In the genomic region with DNA sequence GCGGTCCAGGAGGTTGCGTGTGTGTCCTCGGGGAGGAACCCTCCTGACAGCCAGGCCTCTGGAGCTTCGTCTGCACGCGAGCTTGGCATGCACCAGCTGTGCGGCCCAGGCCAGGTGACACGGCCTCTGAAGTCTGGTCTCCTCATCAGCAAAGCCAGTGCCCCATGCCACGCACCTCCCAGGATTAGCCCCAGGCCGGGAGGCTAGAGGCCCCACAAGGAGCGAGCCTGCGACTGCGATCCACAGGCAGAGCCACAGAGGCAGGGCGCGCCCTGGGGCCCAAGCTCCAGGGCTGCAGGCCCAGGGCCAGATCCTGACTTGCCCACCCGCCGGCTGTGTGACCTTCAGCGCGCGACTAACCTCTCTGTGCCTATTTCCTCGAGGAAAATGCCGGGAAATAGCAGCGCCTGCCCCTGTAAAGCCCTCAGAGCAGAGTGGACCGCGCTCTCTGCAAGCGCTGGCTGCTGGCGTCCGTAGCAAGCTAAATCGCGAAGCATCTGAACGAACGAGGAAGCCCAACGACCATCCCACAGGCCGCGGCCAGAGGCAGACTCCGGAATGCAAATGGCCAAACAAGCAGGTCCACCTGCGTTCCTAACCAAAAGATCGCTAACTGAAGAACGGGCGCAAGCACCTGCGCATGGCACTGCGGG, we compare ENCODE assay signal across 8 cellular contexts. TPM values are rescaled to one million over a fixed set of nuclear protein-coding genes. Genes with fewer than 3 reads are reported as not detected.
A peak's percentile ranks its signal among the peaks of the same experiment; 100 is the strongest.
DNase-seq lines count a peak whose midpoint lies in the region; ATAC-seq and TF ChIP-seq lines count a peak whose summit lies in the region.

No MANE protein-coding gene starts in this region.

- intact Hi-C loops in tibial artery (cut with DNase I; ENCODE audit: low total_unique reads) = no loop called here

- no peak for DNase-seq in astrocyte of the cerebellum (ENCODE audit: low read depth)
- no peak for DNase-seq in tibial artery
- no peak for DNase-seq in MV-4-11 (lab: John Stamatoyannopoulos, UW)
- no peak for DNase-seq in NCI-H345 treated with DMSO at 0.1 percent for 48 hours (lab: John Stamatoyannopoulos, UW; ENCODE audit: unreplicated experiment)

- no peaks in the 10 kb centered on the region for H3K9me3 ChIP-seq in HEK293 (ENCODE audit: control insufficient read depth, insufficient read depth, low read depth, low read length)
- H3K9me3 ChIP-seq in liver (ENCODE audit: control insufficient read depth in 4 of 4, low read length in 3 of 4) = no peaks in the 10 kb centered on the region
- no peaks in the 10 kb centered on the region for H3K9me3 ChIP-seq in tibial artery

- peak overlapping the region; percentile 68 for H2AFZ ChIP-seq in ACC112 (ENCODE audit: low read length, unreplicated experiment)

- H3K4me1 ChIP-seq in ACC112 (ENCODE audit: control insufficient read depth, insufficient read depth, low read length, unreplicated experiment) (peaks cover 11% of the 10 kb centered on the region), HEK293 (ENCODE audit: control insufficient read depth, insufficient read depth, low read length) (peaks cover 6% of the 10 kb centered on the region), liver (ENCODE audit: control insufficient read depth in 4 of 4, insufficient read depth in 4 of 4, low read length in 3 of 4) (peaks cover 5 to 16% (median 14%) of the 10 kb centered on the region in 4 donors), tibial artery (peaks cover 5 to 20% (median 14%) of the 10 kb centered on the region in 4 donors)

- H3K36me3 ChIP-seq in ACC112 (ENCODE audit: insufficient read depth, low read length) (no peaks in the 10 kb centered on the region), HEK293 (ENCODE audit: control insufficient read depth in 2 of 2, insufficient read depth in 1 of 2, low read length in 2 of 2) (peaks cover 4 to 50% of the 10 kb centered on the region in 2 experiments; a peak in 2 of 3 replicates), liver (ENCODE audit: control insufficient read depth in 4 of 4, insufficient read depth in 3 of 4, low read depth in 1 of 4, low read length in 3 of 4) (peaks cover 0 to 16% (median 6%) of the 10 kb centered on the region in 4 donors), tibial artery (peaks cover 11 to 34% (median 30%) of the 10 kb centered on the region in 3 donors)

- H3K4me3 ChIP-seq in ACC112 (ENCODE audit: low read depth, low read length) (peak overlapping the region; percentile 98), HEK293 (ENCODE audit: low read depth, low read length) (peak overlapping the region; percentile 55), astrocyte of the cerebellum (ENCODE audit: low read depth, low read length) (peak overlapping the region; percentile 52), liver (ENCODE audit: low read depth in 1 of 3, low read length in 3 of 3) (peak overlapping the region; percentile 65 to 79 (median 73)), tibial artery (peak overlapping the region; percentile 71 to 74)

- WGBS in liver = 45% methylated on average over 42 of the region's 42 CpGs

- no peak for ATAC-seq in HG02678 (IDR thresholded peaks at IDR 0.05; ENCODE audit: unreplicated experiment)

- in situ Hi-C loops in astrocyte of the cerebellum (cut with HindIII; ENCODE audit: low sequenced_read_pairs) = no loop called here

- peak overlapping the region in 1 of 2 donors; percentile 70 for H3K9ac ChIP-seq in liver (ENCODE audit: low read depth in 1 of 2, low read length in 2 of 2)

- H3K27ac ChIP-seq in ACC112 (ENCODE audit: low read depth, low read length) = no peak overlapping the region
- H3K27ac ChIP-seq in HEK293 (ENCODE audit: extremely low read depth, low read depth, low read length) = peak overlapping the region; percentile 52; the same call in 1 of the 2 replicates
- peak overlapping the region; percentile 62 to 73 for H3K27ac ChIP-seq in liver (ENCODE audit: low read depth in 1 of 2, low read length in 2 of 2)
- peak overlapping the region; percentile 78 to 88 for H3K27ac ChIP-seq in tibial artery

- CTCF ChIA-PET in HEK293 (lab: Yijun Ruan, JAX) = interaction anchor here (0.7 kb wide), 2 partner anchors 45 to 80 kb away, joined by 3 read pairs; no protein-coding TSS in a partner anchor

- no peaks in the 10 kb centered on the region for H3K27me3 ChIP-seq in ACC112 (ENCODE audit: insufficient read depth, low read length)
- H3K27me3 ChIP-seq in liver (ENCODE audit: control insufficient read depth in 4 of 4, insufficient read depth in 4 of 4, low read length in 3 of 4) = no peaks in the 10 kb centered on the region
- no peaks in the 10 kb centered on the region for H3K27me3 ChIP-seq in tibial artery

- TF ChIP-seq CTCF in HEK293 (tag by site-specific recombination; IDR thresholded peaks at IDR 0.05) (no peak), astrocyte of the cerebellum (IDR thresholded peaks at IDR 0.05; ENCODE audit: low read depth, low read length, missing control alignments) (no peak), liver (IDR thresholded peaks at IDR 0.05; ENCODE audit: low read depth, low read length, missing input control) (no peak), tibial artery (IDR thresholded peaks at IDR 0.05) (no peak)

- peaks cover 32% of the 10 kb centered on the region for H3K79me2 ChIP-seq in ACC112 (ENCODE audit: control insufficient read depth, insufficient read depth, low read length, unreplicated experiment)

- no peak for TF ChIP-seq RAD21 in liver (IDR thresholded peaks at IDR 0.05)

- POLR2A ChIA-PET in HEK293 (lab: Yijun Ruan, JAX) = interaction anchor here (1.3 to 1.5 kb wide), 4 partner anchors 24 to 83 kb away, joined by 3 to 7 read pairs (median 4); partner anchors contain the start of gene BRF1

TF ChIP-seq in HEK293, 187 proteins besides CTCF, POLR2A, EP300 and RAD21 (continues in another document):
- TF ChIP-seq, protein P1, sequence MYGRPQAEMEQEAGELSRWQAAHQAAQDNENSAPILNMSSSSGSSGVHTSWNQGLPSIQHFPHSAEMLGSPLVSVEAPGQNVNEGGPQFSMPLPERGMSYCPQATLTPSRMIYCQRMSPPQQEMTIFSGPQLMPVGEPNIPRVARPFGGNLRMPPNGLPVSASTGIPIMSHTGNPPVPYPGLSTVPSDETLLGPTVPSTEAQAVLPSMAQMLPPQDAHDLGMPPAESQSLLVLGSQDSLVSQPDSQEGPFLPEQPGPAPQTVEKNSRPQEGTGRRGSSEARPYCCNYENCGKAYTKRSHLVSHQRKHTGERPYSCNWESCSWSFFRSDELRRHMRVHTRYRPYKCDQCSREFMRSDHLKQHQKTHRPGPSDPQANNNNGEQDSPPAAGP (tag by site-specific recombination; IDR thresholded peaks at IDR 0.05) = no peak
- TF ChIP-seq ZBTB8A (tag by site-specific recombination; IDR thresholded peaks at IDR 0.05) (peak; percentile 65; the same call in 1 of the 2 replicates), ZNF626 (tag by site-specific recombination; IDR thresholded peaks at IDR 0.05) (no peak), ZNF48 (tag by site-specific recombination; IDR thresholded peaks at IDR 0.05) (no peak), ZNF701 (tag by site-specific recombination; IDR thresholded peaks at IDR 0.05) (no peak), ZSCAN30 (tag by site-specific recombination; IDR thresholded peaks at IDR 0.05) (peak; percentile 17; the same call in 1 of the 2 replicates), SP7 (tag by site-specific recombination; IDR thresholded peaks at IDR 0.05) (0 out of 2 replicates have a peak, but pooled peaks have one; percentile 22)
- TF ChIP-seq, protein P2, sequence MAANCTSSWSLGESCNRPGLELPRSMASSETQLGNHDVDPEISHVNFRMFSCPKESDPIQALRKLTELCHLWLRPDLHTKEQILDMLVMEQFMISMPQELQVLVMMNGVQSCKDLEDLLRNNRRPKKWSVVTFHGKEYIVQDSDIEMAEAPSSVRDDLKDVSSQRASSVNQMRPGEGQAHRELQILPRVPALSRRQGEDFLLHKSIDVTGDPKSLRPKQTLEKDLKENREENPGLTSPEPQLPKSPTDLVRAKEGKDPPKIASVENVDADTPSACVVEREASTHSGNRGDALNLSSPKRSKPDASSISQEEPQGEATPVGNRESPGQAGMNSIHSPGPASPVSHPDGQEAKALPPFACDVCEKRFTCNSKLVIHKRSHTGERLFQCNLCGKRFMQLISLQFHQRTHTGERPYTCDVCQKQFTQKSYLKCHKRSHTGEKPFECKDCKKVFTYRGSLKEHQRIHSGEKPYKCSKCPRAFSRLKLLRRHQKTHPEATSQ (tag by site-specific recombination; IDR thresholded peaks at IDR 0.05) = 0 out of 2 replicates have a peak, but pooled peaks have one; percentile 36

TF ChIP-seq in liver, 16 proteins besides CTCF, POLR2A, EP300 and RAD21 (continues in another document):
- no peak for TF ChIP-seq RXRA (IDR thresholded peaks at IDR 0.05)
- no peak for TF ChIP-seq HNF4G (IDR thresholded peaks at IDR 0.05)
- TF ChIP-seq ZBTB33 (IDR thresholded peaks at IDR 0.05) = no peak
- no peak for TF ChIP-seq GABPA (IDR thresholded peaks at IDR 0.05 in 1 of 2, conservative IDR thresholded peaks at IDR 0.05 in 1 of 2)
- TF ChIP-seq YY1 (IDR thresholded peaks at IDR 0.05) = no peak

RNA-seq across cellular contexts. Expression of gene BTBD6, which starts 0.5 kb away (rescaled TPM):
- total RNA-seq in liver = 10 to 100 TPM; 15.9 to 17.5 TPM
- 10 to 100 TPM in 1 of 2 donors, 1 to 10 TPM in 1; 5.8 to 18.1 TPM for polyA plus RNA-seq in liver

RNA-seq across cellular contexts. Expression of gene BRF1, which starts 53.0 kb away (rescaled TPM):
- 10 to 100 TPM; 13.0 to 24.1 TPM for total RNA-seq in liver
- polyA plus RNA-seq in liver = 1 to 10 TPM; 4.6 to 8.3 TPM
